Comparison of ENCODE assay signal across 1 cellular context in genomic region chr7:148804343-148805234, GRCh38.
TF ChIP-seq lines count a peak whose summit lies in the region.

No MANE protein-coding gene starts in this region.

TF ChIP-seq in GM23338, 12 proteins besides CTCF, POLR2A, EP300 and RAD21 (continued from another document):
- TF ChIP-seq ZNF462 (CRISPR knock-in tag; IDR thresholded peaks at IDR 0.05): no peak
- TF ChIP-seq JUNB (IDR thresholded peaks at IDR 0.05; ENCODE audit: unreplicated experiment): no peak
- no peak for TF ChIP-seq STAT1 (IDR thresholded peaks at IDR 0.05; ENCODE audit: unreplicated experiment)
- no peak for TF ChIP-seq REST (IDR thresholded peaks at IDR 0.05; ENCODE audit: unreplicated experiment)
- TF ChIP-seq EZH2phosphoT487 (IDR thresholded peaks at IDR 0.05; ENCODE audit: unreplicated experiment): no peak
- no peak for TF ChIP-seq NANOG (IDR thresholded peaks at IDR 0.05; ENCODE audit: borderline replicate concordance)
- TF ChIP-seq ZNF331 (CRISPR knock-in tag; IDR thresholded peaks at IDR 0.05; ENCODE audit: low read depth): no peak
